ENCODE assay signal across 8 cellular contexts in the genomic region with DNA sequence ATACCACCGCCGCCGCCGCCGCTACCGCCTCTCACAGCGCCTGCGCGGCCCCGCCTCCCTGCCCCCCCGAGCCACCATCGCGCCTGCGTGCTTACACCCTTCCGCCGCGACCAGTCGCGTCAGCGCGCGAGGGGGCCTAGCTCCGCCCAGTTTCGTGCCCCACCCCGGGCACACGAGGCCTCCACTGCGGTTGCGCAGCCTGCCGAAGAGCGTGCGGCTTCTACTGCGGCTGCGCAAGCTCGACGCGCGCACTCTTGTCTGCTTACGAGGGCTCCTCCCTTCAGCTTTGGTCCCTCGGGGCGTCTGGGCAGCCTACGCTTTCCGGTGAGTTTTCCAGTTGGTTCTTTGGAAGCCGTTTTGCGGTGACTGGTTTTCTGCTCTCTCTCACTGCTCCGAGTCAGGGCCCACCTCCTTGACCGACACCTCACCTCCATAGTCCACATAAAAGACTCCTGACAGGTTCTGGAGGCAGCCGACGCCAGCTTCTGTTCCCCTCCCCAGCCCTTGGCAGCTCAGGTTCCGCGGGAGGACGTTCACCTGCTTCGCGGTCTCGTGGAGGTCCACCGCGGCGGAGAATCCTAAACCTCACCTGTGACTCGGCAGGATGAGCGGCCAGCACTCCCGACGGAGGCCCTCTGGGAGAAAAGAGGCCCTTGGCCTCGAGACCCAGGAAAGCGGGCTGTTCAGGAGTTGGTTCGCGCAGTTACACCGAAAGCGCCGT. TPM values are rescaled to one million over a fixed set of nuclear protein-coding genes. Genes with fewer than 3 reads are reported as not detected.
DNase-seq lines count a peak whose midpoint lies in the region; ATAC-seq and TF ChIP-seq lines count a peak whose summit lies in the region.

TSS of gene PITPNB (minus strand) at position 35 of the 721 bp plus-strand sequence. CDS start 65 bp downstream, outside the sequence.

- peak within 1 kb of the TSS; percentile 97 to 100 (median 99) for H3K4me3 Mint-ChIP-seq in CD8-positive, alpha-beta memory T cell

- TF ChIP-seq CTCF in lower lobe of right lung (IDR thresholded peaks at IDR 0.05): no peak

- POLR2A ChIA-PET in CD8-positive, alpha-beta memory T cell (lab: Charles Lee): interaction anchor here (0.9 to 1.5 kb wide), 3 partner anchors 11 to 26 kb away, joined by 3 to 4 read pairs (median 3); no protein-coding TSS in a partner anchor

- H3K27me3 Mint-ChIP-seq in CD8-positive, alpha-beta memory T cell: peaks cover 0 to 6% of the 10 kb centered on the region in 2 donors

- H3K36me3 ChIP-seq in CD8-positive, alpha-beta memory T cell (ENCODE audit: insufficient read depth, low read length): no peaks in the 10 kb centered on the region
- H3K36me3 ChIP-seq in ectodermal cell (ENCODE audit: control insufficient read depth, insufficient read depth, low read length) (peaks cover 4% of the 10 kb centered on the region), lower lobe of right lung (peaks cover 6% of the 10 kb centered on the region)

- H3K9me3 ChIP-seq in CD8-positive, alpha-beta memory T cell (ENCODE audit: low read length): no peaks in the 10 kb centered on the region
- H3K9me3 ChIP-seq in ectodermal cell (ENCODE audit: control insufficient read depth, low read length) (no peaks in the 10 kb centered on the region), lower lobe of right lung (no peaks in the 10 kb centered on the region)

- CTCF ChIA-PET in CD8-positive, alpha-beta memory T cell (lab: Charles Lee): interaction anchor here (1.0 to 1.8 kb wide), 4 partner anchors 16 to 38 kb away, joined by 3 to 6 read pairs (median 4); no protein-coding TSS in a partner anchor

- peaks cover 57 to 82% (median 70%) of the 10 kb centered on the region in 3 donors for H3K4me1 Mint-ChIP-seq in CD8-positive, alpha-beta memory T cell

- ATAC-seq in GM19468 (IDR thresholded peaks at IDR 0.05; ENCODE audit: extremely low read depth, unreplicated experiment) (peak; percentile 82), lower lobe of right lung (peak; percentile 98 to 100)

- DNase-seq in CD8-positive, alpha-beta memory T cell: peak; percentile 98 to 99 (median 99)
- DNase-seq in HS-5 (ENCODE audit: low read depth) (peak; percentile 93), NK-92 (lab: John Stamatoyannopoulos, UW; ENCODE audit: unreplicated experiment) (peak; percentile 87), lower lobe of right lung (peak; percentile 98)
- DNase-seq in activated CD8-positive, alpha-beta memory T cell treated with anti-CD3 and anti-CD28 coated beads for 1 hour (ENCODE audit: extremely low read depth in 1 of 2, low read depth in 1 of 2): peak; percentile 97 to 99
- DNase-seq in stimulated activated CD4-positive, alpha-beta T cell treated with anti-CD3 and anti-CD28 coated beads, TNF-alpha, amount 100 ng/mL, for 1 hour (ENCODE audit: low read depth in 3 of 3, low spot score in 1 of 3): peak; percentile 98 to 99 (median 99)

- no peaks in the 10 kb centered on the region for H3K27me3 ChIP-seq in CD8-positive, alpha-beta memory T cell (ENCODE audit: insufficient read depth, low read length, poor library complexity, severe bottlenecking)
- H3K27me3 ChIP-seq in ectodermal cell (ENCODE audit: control insufficient read depth, insufficient read depth, low read length, poor library complexity, severe bottlenecking) (no peaks in the 10 kb centered on the region), lower lobe of right lung (ENCODE audit: low read depth) (no peaks in the 10 kb centered on the region)

- H3K27ac ChIP-seq in CD8-positive, alpha-beta memory T cell (ENCODE audit: low read depth, low read length): peak within 1 kb of the TSS; percentile 89
- H3K27ac ChIP-seq in ectodermal cell (ENCODE audit: insufficient read depth, low read depth, low read length, poor library complexity, severe bottlenecking): peak within 1 kb of the TSS; percentile 80
- peak within 1 kb of the TSS; percentile 89 for H3K27ac ChIP-seq in lower lobe of right lung

- WGBS in ectodermal cell, 2 experiments: 0% methylated on average over 68 of the region's 68 CpGs

- intact Hi-C loops in lower lobe of right lung (cut with DNase I): no loop called here

- H3K9me3 Mint-ChIP-seq in CD8-positive, alpha-beta memory T cell: no peaks in the 10 kb centered on the region

- H3K4me3 ChIP-seq in CD8-positive, alpha-beta memory T cell (ENCODE audit: low read length): peak within 1 kb of the TSS; percentile 70
- peak within 1 kb of the TSS; percentile 86 for H3K4me3 ChIP-seq in ectodermal cell (ENCODE audit: insufficient read depth, low read depth, low read length)
- peak within 1 kb of the TSS; percentile 83 for H3K4me3 ChIP-seq in lower lobe of right lung

- peak within 1 kb of the TSS; percentile 96 to 99 (median 98) for H3K27ac Mint-ChIP-seq in CD8-positive, alpha-beta memory T cell

- H3K36me3 Mint-ChIP-seq in CD8-positive, alpha-beta memory T cell: peaks cover 0 to 36% (median 10%) of the 10 kb centered on the region in 3 donors

- peaks cover 27% of the 10 kb centered on the region for H3K4me1 ChIP-seq in CD8-positive, alpha-beta memory T cell (ENCODE audit: insufficient read depth, low read length)
- H3K4me1 ChIP-seq in ectodermal cell (ENCODE audit: control insufficient read depth, insufficient read depth, low read length): peaks cover 7% of the 10 kb centered on the region
- peaks cover 30% of the 10 kb centered on the region for H3K4me1 ChIP-seq in lower lobe of right lung

RNA-seq across cellular contexts. Expression of gene PITPNB, which starts in this region (rescaled TPM):
- 100 to 1,000 TPM; 165 to 175 TPM for total RNA-seq in CD8-positive, alpha-beta memory T cell
- 64.3 TPM for polyA plus RNA-seq in CD8-positive, alpha-beta memory T cell
- polyA plus RNA-seq in ectodermal cell (2013, experiment 1 of 4): 58.4 TPM
- polyA plus RNA-seq in ectodermal cell (2013, experiment 2 of 4): 60.8 TPM
- polyA plus RNA-seq in ectodermal cell (2013, experiment 3 of 4): 47.4 TPM
- polyA plus RNA-seq in ectodermal cell (2013, experiment 4 of 4): 50.8 TPM
- total RNA-seq in lower lobe of right lung: 58.6 TPM

Comparison
In these comparisons a context has a peak if more than half of its experiments do, and no peak if none do; other contexts are left out.
1. Peak in every context shown above with its lines: DNase-seq, ATAC-seq, H3K4me3 ChIP-seq and H3K27ac ChIP-seq.